29 cellular contexts compared by ENCODE assay signal in genomic region chrX:2678583-2678982, GRCh38.
"Had no signal": no experiment of that assay in that cellular context is flagged by ENCODE, and none has a peak within 500 bp of the region (broad histone marks: within the 10 kb centered on the region; RNA-seq: fewer than 3 reads in every experiment).

No MANE protein-coding gene starts in this region.

- H3K4me1 Mint-ChIP-seq: activated naive CD4-positive, alpha-beta T cell treated with anti-CD3 and anti-CD28 coated beads, Interleukin-2, amount 50 U/mL, for 24 hours; activated naive CD8-positive, alpha-beta T cell treated with anti-CD3 and anti-CD28 coated beads, Interleukin-2, amount 50 U/mL, for 24 hours; activated T-helper 17 cell treated with anti-CD3 and anti-CD28 coated beads, Interleukin-2, amount 50 U/mL, for 72 hours; central memory CD8-positive, alpha-beta T cell; immature natural killer cell; neural crest cell had no signal

- H2AFZ ChIP-seq: parathyroid adenoma had no signal

- H3K27ac Mint-ChIP-seq: activated CD4-positive, alpha-beta memory T cell treated with anti-CD3 and anti-CD28 coated beads for 36 hours; activated naive CD4-positive, alpha-beta T cell treated with anti-CD3 and anti-CD28 coated beads, Interleukin-2, amount 50 U/mL, for 24 hours; activated naive CD8-positive, alpha-beta T cell treated with anti-CD3 and anti-CD28 coated beads, Interleukin-2, amount 50 U/mL, for 24 hours; activated T-helper 17 cell treated with anti-CD3 and anti-CD28 coated beads, Interleukin-2, amount 50 U/mL, for 72 hours; immature natural killer cell; naive thymus-derived CD4-positive, alpha-beta T cell; T-helper 1 cell treated with Interleukin-12 subunit alpha and Interleukin-12 subunit beta and Interleukin-4 antibody, amounts not matched to agents 30 μg/mL and 1 μg/mL, for 36 hours had no signal

- H3K79me2 ChIP-seq: parathyroid adenoma had no signal

- ATAC-seq: activated CD4-positive, CD25-positive, alpha-beta regulatory T cell treated with anti-CD3 and anti-CD28 coated beads, Interleukin-2, amount 50 U/mL, for 24 hours; activated naive CD8-positive, alpha-beta T cell treated with anti-CD3 and anti-CD28 coated beads, Interleukin-2, amount 50 U/mL, for 24 hours; activated T-helper 17 cell treated with anti-CD3 and anti-CD28 coated beads, Interleukin-2, amount 50 U/mL, for 72 hours; naive thymus-derived CD4-positive, alpha-beta T cell had no signal

- H3K27me3 ChIP-seq: breast epithelium, gastroesophageal sphincter, right atrium auricular region, upper lobe of left lung had no signal

- H3K36me3 ChIP-seq: breast epithelium, gastroesophageal sphincter, right atrium auricular region, upper lobe of left lung, WERI-Rb-1 had no signal

- H3K4me3 Mint-ChIP-seq: activated CD4-positive, alpha-beta memory T cell treated with anti-CD3 and anti-CD28 coated beads for 36 hours; activated naive CD4-positive, alpha-beta T cell treated with anti-CD3 and anti-CD28 coated beads, Interleukin-2, amount 50 U/mL, for 24 hours; activated naive CD8-positive, alpha-beta T cell treated with anti-CD3 and anti-CD28 coated beads, Interleukin-2, amount 50 U/mL, for 24 hours; activated T-helper 17 cell treated with anti-CD3 and anti-CD28 coated beads, Interleukin-2, amount 50 U/mL, for 72 hours; central memory CD8-positive, alpha-beta T cell; immature natural killer cell; naive thymus-derived CD4-positive, alpha-beta T cell; neural crest cell; T-helper 1 cell treated with Interleukin-12 subunit alpha and Interleukin-12 subunit beta and Interleukin-4 antibody, amounts not matched to agents 30 μg/mL and 1 μg/mL, for 36 hours had no signal

- H3K27ac ChIP-seq: epithelial cell of prostate, gastroesophageal sphincter, parathyroid adenoma, right atrium auricular region, upper lobe of left lung, WERI-Rb-1 had no signal

- H3K9me3 Mint-ChIP-seq: activated CD4-positive, alpha-beta memory T cell treated with anti-CD3 and anti-CD28 coated beads for 36 hours; activated naive CD4-positive, alpha-beta T cell treated with anti-CD3 and anti-CD28 coated beads, Interleukin-2, amount 50 U/mL, for 24 hours; activated naive CD8-positive, alpha-beta T cell treated with anti-CD3 and anti-CD28 coated beads, Interleukin-2, amount 50 U/mL, for 24 hours; activated T-helper 17 cell treated with anti-CD3 and anti-CD28 coated beads, Interleukin-2, amount 50 U/mL, for 72 hours; central memory CD8-positive, alpha-beta T cell; immature natural killer cell; neural crest cell; T-helper 1 cell treated with Interleukin-12 subunit alpha and Interleukin-12 subunit beta and Interleukin-4 antibody, amounts not matched to agents 30 μg/mL and 1 μg/mL, for 36 hours had no signal

- H3K27me3 Mint-ChIP-seq: activated CD4-positive, alpha-beta memory T cell treated with anti-CD3 and anti-CD28 coated beads for 36 hours; activated naive CD4-positive, alpha-beta T cell treated with anti-CD3 and anti-CD28 coated beads, Interleukin-2, amount 50 U/mL, for 24 hours; activated naive CD8-positive, alpha-beta T cell treated with anti-CD3 and anti-CD28 coated beads, Interleukin-2, amount 50 U/mL, for 24 hours; activated T-helper 17 cell treated with anti-CD3 and anti-CD28 coated beads, Interleukin-2, amount 50 U/mL, for 72 hours had no signal

- DNase-seq: activated CD4-positive, alpha-beta memory T cell treated with anti-CD3 and anti-CD28 coated beads for 36 hours; activated CD4-positive, alpha-beta T cell treated with anti-CD3 and anti-CD28 coated beads for 48 hours; activated CD8-positive, alpha-beta memory T cell treated with anti-CD3 and anti-CD28 coated beads, Interleukin-2, amount 50 U/mL, for 4 hours; activated naive CD8-positive, alpha-beta T cell treated with anti-CD3 and anti-CD28 coated beads, Interleukin-2, amount 50 U/mL, for 24 hours; activated T-cell treated with anti-CD3 and anti-CD28 coated beads, Interleukin-2, amount 50 U/mL, for 1 hour; amygdala; effector CD8-positive, alpha-beta T cell; hippocampal formation; immature natural killer cell; midbrain; naive thymus-derived CD4-positive, alpha-beta T cell; nucleus accumbens; stimulated activated CD4-positive, alpha-beta T cell treated with anti-CD3 and anti-CD28 coated beads, Interleukin-2, amount 100 ng/mL, for 48 hours; stimulated activated naive CD4-positive, alpha-beta T cell treated with Interleukin-2 at 50 U/mL for 16 hours; SW 1271; T-helper 9 cell; upper lobe of left lung; WERI-Rb-1 had no signal

- H3K9me3 ChIP-seq: breast epithelium, gastroesophageal sphincter, right atrium auricular region, upper lobe of left lung had no signal

- H3K4me1 ChIP-seq: breast epithelium had no signal

- H3K4me3 ChIP-seq: breast epithelium, gastroesophageal sphincter, right atrium auricular region, upper lobe of left lung had no signal
